Comparison of ENCODE assay signal across 19 cellular contexts in the genomic region with DNA sequence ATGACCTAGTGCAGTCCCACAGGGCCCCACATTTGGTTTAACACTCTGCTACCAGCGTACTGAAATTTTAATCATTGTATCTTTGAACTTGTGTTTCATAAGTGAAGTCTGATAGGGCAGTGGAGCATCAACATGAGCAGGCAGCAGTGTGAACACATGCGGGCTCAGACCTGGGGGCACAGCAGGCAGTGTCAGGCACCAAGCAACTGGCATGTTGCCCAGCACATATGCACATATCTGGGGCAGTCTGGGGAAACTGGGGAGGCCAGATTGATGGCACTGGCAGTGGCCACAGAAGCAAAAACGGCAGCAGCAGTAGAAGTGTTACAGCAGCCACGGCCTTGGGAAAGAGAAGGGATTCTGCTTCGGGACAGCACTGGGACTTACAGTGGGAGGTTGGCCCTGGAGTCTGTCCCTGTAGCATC.
DNase-seq lines count a peak whose midpoint lies in the region; TF ChIP-seq lines count a peak whose summit lies in the region.
"Had no signal": no experiment of that assay in that cellular context is flagged by ENCODE, and none has a peak within 500 bp of the region (broad histone marks: within the 10 kb centered on the region; RNA-seq: fewer than 3 reads in every experiment).

No MANE protein-coding gene starts in this region.

- peaks cover 5% of the 10 kb centered on the region for H3K4me1 Mint-ChIP-seq in neural progenitor cell
- H3K4me1 Mint-ChIP-seq: stimulated activated effector memory CD8-positive, alpha-beta T cell treated with anti-CD3 and anti-CD28 coated beads, Interleukin-12 subunit alpha, Interleukin-12 subunit beta, amount 100 ng/mL, for 72 hours had no signal

- no peaks in the 10 kb centered on the region for H3F3A ChIP-seq in neural progenitor cell (ENCODE audit: low read depth)

- DNase-seq in BE2C (peak; percentile 91), NCI-H2171 treated with DMSO at 0.1 percent for 48 hours (lab: John Stamatoyannopoulos, UW) (peak; percentile 50), coronary artery (ENCODE audit: low spot score) (peak; percentile 71), neural progenitor cell (ENCODE audit: low spot score) (no peak), NK-92 (lab: John Stamatoyannopoulos, UW; ENCODE audit: unreplicated experiment) (no peak), HT-29 (ENCODE audit: low spot score) (no peak)
- DNase-seq in activated CD4-positive, alpha-beta T cell treated with anti-CD3 and anti-CD28 coated beads for 48 hours, result no peak
- no peak for DNase-seq in stimulated activated naive CD4-positive, alpha-beta T cell (lab: John Stamatoyannopoulos, UW)
- DNase-seq: activated CD4-positive, alpha-beta T cell treated with anti-CD3 and anti-CD28 coated beads for 4 hours; activated T-cell treated with anti-CD3 and anti-CD28 coated beads, Interleukin-2, amount 50 U/mL, for 4 hours; DMS79; NCI-H187 treated with DMSO at 0.1 percent for 48 hours; OCI-M1; stimulated activated CD4-positive, alpha-beta T cell treated with anti-CD3 and anti-CD28 coated beads, Interleukin-4, amount 100 ng/mL, for 1 hour; uterus had no signal

- H3K79me2 ChIP-seq in neural progenitor cell (ENCODE audit: low read depth), result no peaks in the 10 kb centered on the region

- no peak overlapping the region for H3K27ac ChIP-seq in coronary artery
- no peak overlapping the region for H3K27ac ChIP-seq in neural progenitor cell
- H3K27ac ChIP-seq: KMS-11, prostate gland, uterus had no signal

- no peaks in the 10 kb centered on the region for H3K36me3 Mint-ChIP-seq in neural progenitor cell
- H3K36me3 Mint-ChIP-seq: stimulated activated effector memory CD8-positive, alpha-beta T cell treated with anti-CD3 and anti-CD28 coated beads, Interleukin-12 subunit alpha, Interleukin-12 subunit beta, amount 100 ng/mL, for 72 hours had no signal

- peak overlapping the region; percentile 59 for H3K27ac Mint-ChIP-seq in neural progenitor cell
- H3K27ac Mint-ChIP-seq: stimulated activated effector memory CD8-positive, alpha-beta T cell treated with anti-CD3 and anti-CD28 coated beads, Interleukin-12 subunit alpha, Interleukin-12 subunit beta, amount 100 ng/mL, for 72 hours; T-helper 1 cell treated with Interleukin-12 subunit alpha and Interleukin-12 subunit beta and Interleukin-4 antibody, amounts not matched to agents 30 μg/mL and 1 μg/mL, for 36 hours had no signal

- H3K27me3 Mint-ChIP-seq in neural progenitor cell (ENCODE audit: insufficient read depth, low read depth), result peaks cover 2% of the 10 kb centered on the region

- H3K27me3 ChIP-seq in BE2C (no peaks in the 10 kb centered on the region), neural progenitor cell (no peaks in the 10 kb centered on the region)
- H3K27me3 ChIP-seq: uterus had no signal

- peak overlapping the region; percentile 69 for H2AFZ ChIP-seq in neural progenitor cell (replicated peaks)

- H3K4me1 ChIP-seq in BE2C (peaks cover 8% of the 10 kb centered on the region), neural progenitor cell (no peaks in the 10 kb centered on the region)
- H3K4me1 ChIP-seq: prostate gland, uterus had no signal

- H4K20me1 ChIP-seq in neural progenitor cell (ENCODE audit: low read depth), result no peaks in the 10 kb centered on the region

- no peaks in the 10 kb centered on the region for H3K9me3 Mint-ChIP-seq in neural progenitor cell
- H3K9me3 Mint-ChIP-seq: activated T-cell treated with anti-CD3 and anti-CD28 coated beads, Interleukin-2, amount 50 U/mL, for 4 hours; stimulated activated effector memory CD8-positive, alpha-beta T cell treated with anti-CD3 and anti-CD28 coated beads, Interleukin-12 subunit alpha, Interleukin-12 subunit beta, amount 100 ng/mL, for 72 hours; T-helper 1 cell treated with Interleukin-12 subunit alpha and Interleukin-12 subunit beta and Interleukin-4 antibody, amounts not matched to agents 30 μg/mL and 1 μg/mL, for 36 hours had no signal

- H3K9ac ChIP-seq in neural progenitor cell, result no peak overlapping the region
- H3K9ac ChIP-seq: KMS-11 had no signal

- H3K4me3 ChIP-seq in BE2C (ENCODE audit: low read depth, low read length), result peak overlapping the region; percentile 21
- no peak overlapping the region for H3K4me3 ChIP-seq in coronary artery
- H3K4me3 ChIP-seq in neural progenitor cell, result no peak overlapping the region
- H3K4me3 ChIP-seq: prostate gland, uterus had no signal

- H3K36me3 ChIP-seq in BE2C (no peaks in the 10 kb centered on the region), neural progenitor cell (no peaks in the 10 kb centered on the region)
- H3K36me3 ChIP-seq: prostate gland had no signal

- H3K9me3 ChIP-seq in BE2C, result no peaks in the 10 kb centered on the region
- H3K9me3 ChIP-seq in neural progenitor cell (ENCODE audit: low read depth), result no peaks in the 10 kb centered on the region
- H3K9me3 ChIP-seq: prostate gland, uterus had no signal

- no peak for TF ChIP-seq CTCF in BE2C (IDR thresholded peaks at IDR 0.05; ENCODE audit: low read depth, low read length)
- no peak for TF ChIP-seq CTCF in coronary artery (IDR thresholded peaks at IDR 0.05)
- TF ChIP-seq CTCF in neural progenitor cell (IDR thresholded peaks at IDR 0.05), result no peak

- no peak overlapping the region for H3K4me3 Mint-ChIP-seq in neural progenitor cell
- H3K4me3 Mint-ChIP-seq: activated T-cell treated with anti-CD3 and anti-CD28 coated beads, Interleukin-2, amount 50 U/mL, for 4 hours; stimulated activated effector memory CD8-positive, alpha-beta T cell treated with anti-CD3 and anti-CD28 coated beads, Interleukin-12 subunit alpha, Interleukin-12 subunit beta, amount 100 ng/mL, for 72 hours; T-helper 1 cell treated with Interleukin-12 subunit alpha and Interleukin-12 subunit beta and Interleukin-4 antibody, amounts not matched to agents 30 μg/mL and 1 μg/mL, for 36 hours had no signal

- no peak overlapping the region for H3K4me2 ChIP-seq in neural progenitor cell
- H3K4me2 ChIP-seq: KMS-11 had no signal

Comparison
In these comparisons a context has a peak if more than half of its experiments do, and no peak if none do; other contexts are left out.
1. DNase-seq: peak in BE2C (single experiment), NCI-H2171 treated with DMSO at 0.1 percent for 48 hours (single experiment) and coronary artery (single experiment); none in neural progenitor cell (single experiment), NK-92 (single experiment), activated CD4-positive, alpha-beta T cell treated with anti-CD3 and anti-CD28 coated beads for 48 hours (single experiment), stimulated activated naive CD4-positive, alpha-beta T cell (0 of 6) and HT-29 (single experiment).